Comparison of ENCODE assay signal across 27 cellular contexts in the genomic region with DNA sequence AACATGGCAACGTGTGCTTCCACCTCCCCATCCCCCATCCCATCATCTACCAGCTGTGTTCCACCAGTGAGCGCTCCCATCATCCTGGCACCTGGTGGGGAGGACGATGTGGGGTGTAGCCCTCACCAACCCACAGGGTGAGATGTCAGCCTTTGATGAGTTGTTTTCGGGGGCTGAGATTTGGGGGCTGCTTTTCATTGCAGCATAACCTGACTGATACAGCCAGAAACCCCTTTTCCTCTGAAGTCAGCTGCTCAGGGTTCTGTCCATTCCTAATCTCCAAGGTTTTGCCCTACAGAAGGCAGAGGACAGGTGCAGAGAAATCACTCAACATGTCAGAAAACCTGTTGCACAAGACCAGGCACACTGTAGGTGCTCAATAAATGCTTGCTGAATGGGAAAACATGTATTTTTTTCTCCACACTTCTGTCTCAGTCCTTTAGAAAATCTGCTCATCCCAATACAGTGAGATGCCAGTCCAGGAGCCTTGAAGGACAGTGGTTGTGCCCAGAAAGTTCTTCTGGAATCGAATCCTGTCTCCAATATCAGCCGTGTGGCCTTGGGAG.
"Had no signal": no experiment of that assay in that cellular context is flagged by ENCODE, and none has a peak within 500 bp of the region (broad histone marks: within the 10 kb centered on the region; RNA-seq: fewer than 3 reads in every experiment).

No MANE protein-coding gene starts in this region.

- H3K4me1 Mint-ChIP-seq: immature natural killer cell; memory B cell; stimulated activated naive B cell treated with anti-CD40 and anti-IgM and Interleukin-4, amounts not matched to agents 10 μg/mL and 1 μg/mL and 100 μg/mL, for 72 hours had no signal

- H3K4me1 ChIP-seq: left lung, right atrium auricular region, stomach, thyroid gland, transverse colon, upper lobe of left lung, vagina had no signal

- H3K36me3 ChIP-seq: left lung, ovary, right atrium auricular region, stomach, thyroid gland, transverse colon, upper lobe of left lung, vagina had no signal

- DNase-seq: hypothalamus; immature natural killer cell; kidney; left colon; left lung; midbrain; mucosa of descending colon; naive thymus-derived CD4-positive, alpha-beta T cell; ovary; stimulated activated CD4-positive, alpha-beta T cell treated with anti-CD3 and anti-CD28 coated beads, Interleukin-12 subunit alpha, Interleukin-12 subunit beta, amount 100 ng/mL, for 4 hours; stimulated activated CD4-positive, alpha-beta T cell treated with anti-CD3 and anti-CD28 coated beads, Interleukin-15, amount 100 ng/mL, for 24 hours; stimulated activated CD4-positive, alpha-beta T cell treated with anti-CD3 and anti-CD28 coated beads, Interleukin-2, amount 100 ng/mL, for 24 hours; stimulated activated CD4-positive, alpha-beta T cell treated with anti-CD3 and anti-CD28 coated beads, Interleukin-4, amount 100 ng/mL, for 1 hour; stimulated activated naive B cell treated with anti-CD40 and anti-IgM and Interleukin-4, amounts not matched to agents 10 μg/mL and 1 μg/mL and 100 μg/mL, for 72 hours; stimulated activated naive CD8-positive, alpha-beta T cell treated with anti-CD3 and anti-CD28 coated beads, Interleukin-15, Interleukin-2, amounts not matched to agents 100 U/mL and 50 U/mL, for 24 hours; stomach; testis; thyroid gland; transverse colon; upper lobe of left lung had no signal

- H3K9me3 ChIP-seq: mucosa of descending colon, testis, thyroid gland, transverse colon, upper lobe of left lung, vagina had no signal

- H3K27ac Mint-ChIP-seq: immature natural killer cell; memory B cell; naive thymus-derived CD4-positive, alpha-beta T cell; natural killer cell treated with Interleukin-12 subunit alpha and Interleukin-12 subunit beta and Interleukin-15 and Interleukin-18, amount 100 ng/mL, for 72 hours; progenitor cell of endocrine pancreas; stimulated activated naive B cell treated with anti-CD40 and anti-IgM and Interleukin-4, amounts not matched to agents 10 μg/mL and 1 μg/mL and 100 μg/mL, for 72 hours had no signal

- H3K4me3 Mint-ChIP-seq: immature natural killer cell; memory B cell; naive thymus-derived CD4-positive, alpha-beta T cell; natural killer cell treated with Interleukin-12 subunit alpha and Interleukin-12 subunit beta and Interleukin-15 and Interleukin-18, amount 100 ng/mL, for 72 hours; stimulated activated naive B cell treated with anti-CD40 and anti-IgM and Interleukin-4, amounts not matched to agents 10 μg/mL and 1 μg/mL and 100 μg/mL, for 72 hours had no signal

- H3K9me3 Mint-ChIP-seq: immature natural killer cell; natural killer cell treated with Interleukin-12 subunit alpha and Interleukin-12 subunit beta and Interleukin-15 and Interleukin-18, amount 100 ng/mL, for 72 hours; stimulated activated naive B cell treated with anti-CD40 and anti-IgM and Interleukin-4, amounts not matched to agents 10 μg/mL and 1 μg/mL and 100 μg/mL, for 72 hours had no signal

- H3K36me3 Mint-ChIP-seq: immature natural killer cell; memory B cell; natural killer cell treated with Interleukin-12 subunit alpha and Interleukin-12 subunit beta and Interleukin-15 and Interleukin-18, amount 100 ng/mL, for 72 hours; stimulated activated naive B cell treated with anti-CD40 and anti-IgM and Interleukin-4, amounts not matched to agents 10 μg/mL and 1 μg/mL and 100 μg/mL, for 72 hours had no signal

- H3K27ac ChIP-seq: left lung, ovary, right atrium auricular region, skin epidermis, stomach, testis, thyroid gland, transverse colon, upper lobe of left lung, vagina had no signal

- ATAC-seq: left colon; left lung; mucosa of descending colon; naive thymus-derived CD4-positive, alpha-beta T cell; natural killer cell treated with Interleukin-12 subunit alpha and Interleukin-12 subunit beta and Interleukin-15 and Interleukin-18, amount 100 ng/mL, for 72 hours; sciatic nerve; stimulated activated naive B cell treated with anti-CD40 and anti-IgM and Interleukin-4, amounts not matched to agents 10 μg/mL and 1 μg/mL and 100 μg/mL, for 72 hours; stimulated activated naive CD8-positive, alpha-beta T cell treated with anti-CD3 and anti-CD28 coated beads, Interleukin-15, Interleukin-2, amounts not matched to agents 100 U/mL and 50 U/mL, for 24 hours had no signal

- H3K4me3 ChIP-seq: left lung, mucosa of descending colon, ovary, right atrium auricular region, skin epidermis, stomach, testis, thyroid gland, transverse colon, upper lobe of left lung, vagina had no signal

- H3K27me3 ChIP-seq: ovary, right atrium auricular region, testis, thyroid gland, upper lobe of left lung, vagina had no signal
